ENCODE assay signal across 17 cellular contexts in the genomic region with DNA sequence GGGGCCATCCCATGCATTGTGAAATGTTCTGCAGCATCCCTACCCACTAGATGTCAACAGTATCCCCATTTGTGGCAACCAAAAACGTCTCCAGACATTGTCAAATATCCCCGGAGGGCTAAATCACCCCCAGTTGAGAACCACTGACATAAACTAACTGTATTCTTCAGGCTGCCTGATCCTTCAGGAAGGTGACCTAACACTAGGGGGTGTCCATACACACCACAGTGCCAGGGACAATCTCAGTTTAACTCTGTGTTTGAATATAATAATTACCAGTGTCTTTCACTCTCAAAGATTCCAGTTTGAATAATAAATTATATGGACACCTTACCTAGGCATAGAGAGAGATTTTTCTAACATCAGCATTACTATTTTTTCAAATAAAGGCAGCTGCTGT. TPM values are rescaled to one million over a fixed set of nuclear protein-coding genes. Genes with fewer than 3 reads are reported as not detected.
DNase-seq lines count a peak whose midpoint lies in the region; ATAC-seq and TF ChIP-seq lines count a peak whose summit lies in the region.
"Had no signal": no experiment of that assay in that cellular context is flagged by ENCODE, and none has a peak within 500 bp of the region (broad histone marks: within the 10 kb centered on the region; RNA-seq: fewer than 3 reads in every experiment).

No MANE protein-coding gene starts in this region.

- ATAC-seq in left lobe of liver (peak; percentile 61), GM19324 (IDR thresholded peaks at IDR 0.05; ENCODE audit: low FRiP score, unreplicated experiment) (no peak), HG03460 (IDR thresholded peaks at IDR 0.05; ENCODE audit: unreplicated experiment) (no peak)
- ATAC-seq: activated CD8-positive, alpha-beta T cell treated with anti-CD3 and anti-CD28 coated beads for 36 hours; natural killer cell treated with Interleukin-12 subunit alpha and Interleukin-12 subunit beta and Interleukin-15 and Interleukin-18, amount 100 ng/mL, for 72 hours had no signal

- no peak overlapping the region for H3K9ac ChIP-seq in mammary epithelial cell (ENCODE audit: insufficient read depth, low read length)
- H3K9ac ChIP-seq: SK-N-SH had no signal

- TF ChIP-seq RAD21 in Ishikawa (IDR thresholded peaks at IDR 0.05; ENCODE audit: low read depth), result peak; percentile 27; the same call in 1 of the 2 replicates

- CTCF ChIA-PET in mammary epithelial cell (lab: Charles Lee; ENCODE audit: low non-redundant PET), result no interaction called here

- BruUV-seq in mammary epithelial cell (replicated peaks; lab: Mats Ljungman, UMichigan), result no TSS peak

- no peaks in the 10 kb centered on the region for H3K27me3 ChIP-seq in mammary epithelial cell (ENCODE audit: insufficient read depth, low read length)

- H3K4me1 ChIP-seq in mammary epithelial cell (ENCODE audit: insufficient read depth, low read length), result peaks cover 5% of the 10 kb centered on the region
- H3K4me1 ChIP-seq: adrenal gland had no signal

- DNase-seq in ELR (ENCODE audit: low read depth) (peak; percentile 6), mammary epithelial cell (no peak), left lobe of liver (ENCODE audit: low spot score) (no peak), T-helper 1 cell (no peak)
- DNase-seq: activated CD8-positive, alpha-beta T cell treated with anti-CD3 and anti-CD28 coated beads for 36 hours; adrenal gland; CD4-positive, alpha-beta T cell; hippocampal formation; SK-N-SH; substantia nigra had no signal

- TF ChIP-seq CTCF in mammary epithelial cell (conservative IDR thresholded peaks at IDR 0.05 in 1 of 2, IDR thresholded peaks at IDR 0.05 in 1 of 2; ENCODE audit: extremely low read depth in 1 of 2, insufficient read depth in 1 of 2, low read depth in 1 of 2, low read length in 2 of 2), result peak; percentile 43 to 74

- H3K4me2 ChIP-seq in mammary epithelial cell (ENCODE audit: insufficient read depth, low read depth, low read length), result no peak overlapping the region
- H3K4me2 ChIP-seq: SK-N-SH had no signal

- in situ Hi-C loops in mammary epithelial cell (cut with MboI; ENCODE audit: low sequenced_read_pairs in 2 of 2), result no loop called here

- no peak overlapping the region for H3K4me3 ChIP-seq in mammary epithelial cell (replicated peaks in 1 of 3; ENCODE audit: insufficient read depth in 1 of 3, low read depth in 2 of 3, low read length in 3 of 3)
- H3K4me3 ChIP-seq: adrenal gland had no signal

- H3K79me2 ChIP-seq in mammary epithelial cell (ENCODE audit: insufficient read depth, low read length), result no peaks in the 10 kb centered on the region

- intact Hi-C loops in mammary epithelial cell (cut with micrococcal nuclease), result loop anchor here (1.0 kb wide), 3 partner anchors 51 to 81 kb away; no protein-coding TSS in a partner anchor

- dilution Hi-C loops in mammary epithelial cell (cut with HindIII; ENCODE audit: low sequenced_read_pairs), result no loop called here

- no peak for TF ChIP-seq EP300 in Ishikawa (IDR thresholded peaks at IDR 0.05; ENCODE audit: borderline replicate concordance)

- WGBS in mammary epithelial cell (ENCODE audit: low coverage, missing lambda C conversion rate), result 0% methylated on average over 2 of the region's 2 CpGs

- H4K20me1 ChIP-seq in mammary epithelial cell (ENCODE audit: insufficient read depth, low read length), result no peaks in the 10 kb centered on the region

- no peaks in the 10 kb centered on the region for H3K9me3 ChIP-seq in mammary epithelial cell (replicated peaks; ENCODE audit: insufficient read depth, low read length)
- H3K9me3 ChIP-seq: adrenal gland, SK-N-SH had no signal

- H3K36me3 ChIP-seq in mammary epithelial cell (ENCODE audit: insufficient read depth, low read length), result no peaks in the 10 kb centered on the region
- H3K36me3 ChIP-seq: adrenal gland had no signal

- no peak overlapping the region for H3K27ac ChIP-seq in mammary epithelial cell (ENCODE audit: insufficient read depth, low read depth, low read length)
- H3K27ac ChIP-seq: adrenal gland, epithelial cell of prostate had no signal

- H2AFZ ChIP-seq in mammary epithelial cell (ENCODE audit: low read depth, low read length), result no peak overlapping the region

TF ChIP-seq in Ishikawa, 13 proteins besides CTCF, POLR2A, EP300 and RAD21:
- TF ChIP-seq EGR1 (IDR thresholded peaks at IDR 0.05) (no peak), CREB1 (IDR thresholded peaks at IDR 0.05; ENCODE audit: low read depth) (no peak), TAF1 (IDR thresholded peaks at IDR 0.05; ENCODE audit: low read depth) (no peak)
- TF ChIP-seq, protein P1, sequence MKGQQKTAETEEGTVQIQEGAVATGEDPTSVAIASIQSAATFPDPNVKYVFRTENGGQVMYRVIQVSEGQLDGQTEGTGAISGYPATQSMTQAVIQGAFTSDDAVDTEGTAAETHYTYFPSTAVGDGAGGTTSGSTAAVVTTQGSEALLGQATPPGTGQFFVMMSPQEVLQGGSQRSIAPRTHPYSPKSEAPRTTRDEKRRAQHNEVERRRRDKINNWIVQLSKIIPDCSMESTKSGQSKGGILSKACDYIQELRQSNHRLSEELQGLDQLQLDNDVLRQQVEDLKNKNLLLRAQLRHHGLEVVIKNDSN (IDR thresholded peaks at IDR 0.05), result no peak
- TF ChIP-seq, protein P2, sequence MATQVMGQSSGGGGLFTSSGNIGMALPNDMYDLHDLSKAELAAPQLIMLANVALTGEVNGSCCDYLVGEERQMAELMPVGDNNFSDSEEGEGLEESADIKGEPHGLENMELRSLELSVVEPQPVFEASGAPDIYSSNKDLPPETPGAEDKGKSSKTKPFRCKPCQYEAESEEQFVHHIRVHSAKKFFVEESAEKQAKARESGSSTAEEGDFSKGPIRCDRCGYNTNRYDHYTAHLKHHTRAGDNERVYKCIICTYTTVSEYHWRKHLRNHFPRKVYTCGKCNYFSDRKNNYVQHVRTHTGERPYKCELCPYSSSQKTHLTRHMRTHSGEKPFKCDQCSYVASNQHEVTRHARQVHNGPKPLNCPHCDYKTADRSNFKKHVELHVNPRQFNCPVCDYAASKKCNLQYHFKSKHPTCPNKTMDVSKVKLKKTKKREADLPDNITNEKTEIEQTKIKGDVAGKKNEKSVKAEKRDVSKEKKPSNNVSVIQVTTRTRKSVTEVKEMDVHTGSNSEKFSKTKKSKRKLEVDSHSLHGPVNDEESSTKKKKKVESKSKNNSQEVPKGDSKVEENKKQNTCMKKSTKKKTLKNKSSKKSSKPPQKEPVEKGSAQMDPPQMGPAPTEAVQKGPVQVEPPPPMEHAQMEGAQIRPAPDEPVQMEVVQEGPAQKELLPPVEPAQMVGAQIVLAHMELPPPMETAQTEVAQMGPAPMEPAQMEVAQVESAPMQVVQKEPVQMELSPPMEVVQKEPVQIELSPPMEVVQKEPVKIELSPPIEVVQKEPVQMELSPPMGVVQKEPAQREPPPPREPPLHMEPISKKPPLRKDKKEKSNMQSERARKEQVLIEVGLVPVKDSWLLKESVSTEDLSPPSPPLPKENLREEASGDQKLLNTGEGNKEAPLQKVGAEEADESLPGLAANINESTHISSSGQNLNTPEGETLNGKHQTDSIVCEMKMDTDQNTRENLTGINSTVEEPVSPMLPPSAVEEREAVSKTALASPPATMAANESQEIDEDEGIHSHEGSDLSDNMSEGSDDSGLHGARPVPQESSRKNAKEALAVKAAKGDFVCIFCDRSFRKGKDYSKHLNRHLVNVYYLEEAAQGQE (IDR thresholded peaks at IDR 0.05; ENCODE audit: low read depth), result no peak

RNA-seq across cellular contexts. Expression of a gene that starts 6.4 kb away (rescaled TPM):
- total RNA-seq in mammary epithelial cell (under 1 TPM; 0.17 to 0.31 TPM), left lobe of liver (1.5 TPM)
- polyA plus RNA-seq in mammary epithelial cell, result 0.12 TPM
- polyA minus RNA-seq in mammary epithelial cell, result not detected
- total RNA-seq: activated CD8-positive, alpha-beta T cell treated with anti-CD3 and anti-CD28 coated beads for 36 hours; activated T-helper 2 cell treated with anti-CD3 and anti-CD28 coated beads, Interferon-gamma antibody, Interleukin-2, Interleukin-4, amounts not matched to agents 10 μg/mL and 5 μg/mL and 100 μg/mL, durations not matched to agents 14 hours and 24 hours and 36 hours; CD4-positive, alpha-beta T cell; chondrocyte; natural killer cell treated with Interleukin-12 subunit alpha and Interleukin-12 subunit beta and Interleukin-15 and Interleukin-18, amount 100 ng/mL, for 72 hours had no signal
- polyA plus RNA-seq: SK-N-SH had no signal
